In genomic region chr1:99277066-99277465, GRCh38 we compare ENCODE assay signal across 1 cellular context.
TF ChIP-seq lines count a peak whose summit lies in the region.

No MANE protein-coding gene starts in this region.

TF ChIP-seq in liver, 16 proteins besides CTCF, POLR2A, EP300 and RAD21 (continued from another document):
- peak; percentile 82 for TF ChIP-seq ZBTB33 (IDR thresholded peaks at IDR 0.05)
- peak; percentile 96 for TF ChIP-seq FOXA2 (IDR thresholded peaks at IDR 0.05)
- TF ChIP-seq HNF4A (conservative IDR thresholded peaks at IDR 0.05), result peak; percentile 98
- TF ChIP-seq YY1 (IDR thresholded peaks at IDR 0.05), result peak; percentile 81
- peak; percentile 91 to 95 for TF ChIP-seq EGR1 (IDR thresholded peaks at IDR 0.05; ENCODE audit: low read depth in 2 of 2)
- peak; percentile 93 for TF ChIP-seq FOXA1 (IDR thresholded peaks at IDR 0.05)
- TF ChIP-seq TAF1 (conservative IDR thresholded peaks at IDR 0.05), result no peak
- peak in 1 of 2 donors; percentile 33 for TF ChIP-seq GABPA (IDR thresholded peaks at IDR 0.05 in 1 of 2, conservative IDR thresholded peaks at IDR 0.05 in 1 of 2)
- peak; percentile 72 to 91 for TF ChIP-seq JUND (IDR thresholded peaks at IDR 0.05)
